14 cellular contexts compared by ENCODE assay signal in genomic region chr20:50559856-50560623, GRCh38. TPM values are rescaled to one million over a fixed set of nuclear protein-coding genes. Genes with fewer than 3 reads are reported as not detected.
DNase-seq lines count a peak whose midpoint lies in the region; ATAC-seq and TF ChIP-seq lines count a peak whose summit lies in the region.
"Had no signal": no experiment of that assay in that cellular context is flagged by ENCODE, and none has a peak within 500 bp of the region (broad histone marks: within the 10 kb centered on the region; RNA-seq: fewer than 3 reads in every experiment).

No MANE protein-coding gene starts in this region.

- no peak overlapping the region for H4K8ac ChIP-seq in trophoblast cell (ENCODE audit: low read depth, low read length)

- BruUV-seq in Panc1 (replicated peaks; lab: Mats Ljungman, UMichigan), result no TSS peak

- no peak for TF ChIP-seq CTCF in Panc1 (IDR thresholded peaks at IDR 0.05)

- H3K79me1 ChIP-seq in trophoblast cell (ENCODE audit: low read length), result peaks cover 7% of the 10 kb centered on the region

- H3K27me3 ChIP-seq in Panc1 (ENCODE audit: control insufficient read depth, insufficient read depth, low read length), result no peaks in the 10 kb centered on the region
- no peaks in the 10 kb centered on the region for H3K27me3 ChIP-seq in trophoblast cell (ENCODE audit: insufficient read depth, low read length)
- H3K27me3 ChIP-seq: testis had no signal

- H3K27ac ChIP-seq in Panc1 (ENCODE audit: low read length), result 0 out of 2 replicates have a peak overlapping the region, but pooled peaks have one; percentile 36
- H3K27ac ChIP-seq in trophoblast cell (ENCODE audit: low read depth, low read length), result no peak overlapping the region
- H3K27ac ChIP-seq: HL-60, testis had no signal

- peaks cover 61% of the 10 kb centered on the region for H3K36me3 Mint-ChIP-seq in activated CD4-positive, alpha-beta T cell treated with anti-CD3 and anti-CD28 coated beads, Interleukin-2, amount 10 ng/mL, durations not matched to agents 24 days and 14 days (ENCODE audit: low read depth)
- peaks cover 51% of the 10 kb centered on the region for H3K36me3 Mint-ChIP-seq in central memory CD8-positive, alpha-beta T cell (ENCODE audit: insufficient read depth)

- no peak overlapping the region for H3K14ac ChIP-seq in trophoblast cell (ENCODE audit: low read length)

- H3K36me3 ChIP-seq in Panc1 (ENCODE audit: control insufficient read depth, insufficient read depth, low read length), result no peaks in the 10 kb centered on the region
- peaks cover 5 to 13% of the 10 kb centered on the region in 2 experiments for H3K36me3 ChIP-seq in trophoblast cell (ENCODE audit: control insufficient read depth in 1 of 2, insufficient read depth in 2 of 2, low read length in 2 of 2)

- peaks cover 2% of the 10 kb centered on the region for H3K79me2 ChIP-seq in trophoblast cell (ENCODE audit: control insufficient read depth, insufficient read depth, low read length, poor library complexity)

- H2BK12ac ChIP-seq in trophoblast cell (ENCODE audit: low read length), result no peak overlapping the region

- CTCF ChIA-PET in Panc1 (lab: Charles Lee), result interaction anchor here (0.7 kb wide), 2 partner anchors 18 to 477 kb away, joined by 3 to 9 read pairs; no protein-coding TSS in a partner anchor

- H3K4me3 Mint-ChIP-seq in activated CD4-positive, alpha-beta T cell treated with anti-CD3 and anti-CD28 coated beads, Interleukin-2, amount 10 ng/mL, durations not matched to agents 24 days and 14 days, result no peak overlapping the region
- H3K4me3 Mint-ChIP-seq in central memory CD8-positive, alpha-beta T cell, result peak overlapping the region; percentile 50

- no peaks in the 10 kb centered on the region for H3K9me3 ChIP-seq in Panc1 (ENCODE audit: control insufficient read depth, insufficient read depth, low read depth, low read length)
- no peaks in the 10 kb centered on the region for H3K9me3 ChIP-seq in trophoblast cell (ENCODE audit: insufficient read depth, low read depth, low read length)
- H3K9me3 ChIP-seq: testis had no signal

- in situ Hi-C loops in Panc1 (cut with HindIII; ENCODE audit: low pct_unique_long_range_greater_than_20kb, low sequenced_read_pairs), result no loop called here

- POLR2A ChIA-PET in Panc1 (lab: Charles Lee), result interaction anchor here (0.7 kb wide), 2 partner anchors 39 to 47 kb away, joined by 4 read pairs; no protein-coding TSS in a partner anchor

- intact Hi-C loops in activated CD4-positive, alpha-beta T cell treated with anti-CD3 and anti-CD28 coated beads, Interleukin-2, amount 10 ng/mL, durations not matched to agents 24 days and 14 days (cut with micrococcal nuclease), result loop anchor here (2.0 to 5.0 kb wide), 3 partner anchors 13 to 448 kb away; partner anchors contain the start of gene UBE2V1
- intact Hi-C loops in Panc1 (cut with micrococcal nuclease; ENCODE audit: unreplicated experiment), result no loop called here

- H3K23ac ChIP-seq in trophoblast cell (ENCODE audit: low read length), result no peak overlapping the region

- H3K4ac ChIP-seq in trophoblast cell (ENCODE audit: low read depth, low read length), result no peak overlapping the region

- no peak overlapping the region for H3K18ac ChIP-seq in trophoblast cell (ENCODE audit: low read length)

- H3K4me1 Mint-ChIP-seq in activated CD4-positive, alpha-beta T cell treated with anti-CD3 and anti-CD28 coated beads, Interleukin-2, amount 10 ng/mL, durations not matched to agents 24 days and 14 days, result peaks cover 58% of the 10 kb centered on the region
- H3K4me1 Mint-ChIP-seq in central memory CD8-positive, alpha-beta T cell, result peaks cover 39% of the 10 kb centered on the region

- H3K4me3 ChIP-seq in Panc1 (ENCODE audit: low read depth in 2 of 2, low read length in 2 of 2) (no peak overlapping the region), trophoblast cell (ENCODE audit: low read depth, low read length) (no peak overlapping the region)
- H3K4me3 ChIP-seq: testis had no signal

- peak overlapping the region; percentile 62 for H3K27ac Mint-ChIP-seq in activated CD4-positive, alpha-beta T cell treated with anti-CD3 and anti-CD28 coated beads, Interleukin-2, amount 10 ng/mL, durations not matched to agents 24 days and 14 days
- H3K27ac Mint-ChIP-seq in central memory CD8-positive, alpha-beta T cell (ENCODE audit: low read depth), result peak overlapping the region; percentile 68

- no peak for ATAC-seq in Panc1
- no peak for ATAC-seq in central memory CD8-positive, alpha-beta T cell (replicated peaks; ENCODE audit: extremely low read depth, poor library complexity, severe bottlenecking)
- ATAC-seq in GM18505 (IDR thresholded peaks at IDR 0.05; ENCODE audit: unreplicated experiment), result no peak
- ATAC-seq: left ventricle myocardium superior had no signal

- WGBS in trophoblast cell (ENCODE audit: extremely low coverage, insufficient coverage, insufficient read length), result no CpG with 5 or more reads among the region's 8 CpGs

- no peak overlapping the region for H2BK5ac ChIP-seq in trophoblast cell (ENCODE audit: low read depth, low read length, poor library complexity)

- H2BK120ac ChIP-seq in trophoblast cell (ENCODE audit: insufficient read depth, low read length, poor library complexity), result no peak overlapping the region

- H3K9me3 Mint-ChIP-seq in activated CD4-positive, alpha-beta T cell treated with anti-CD3 and anti-CD28 coated beads, Interleukin-2, amount 10 ng/mL, durations not matched to agents 24 days and 14 days, result no peaks in the 10 kb centered on the region
- no peaks in the 10 kb centered on the region for H3K9me3 Mint-ChIP-seq in central memory CD8-positive, alpha-beta T cell

- no peak overlapping the region for H3K4me2 ChIP-seq in trophoblast cell (ENCODE audit: low read length)

- no peak overlapping the region for H2AK5ac ChIP-seq in trophoblast cell (ENCODE audit: low read length)

- no peaks in the 10 kb centered on the region for H3K27me3 Mint-ChIP-seq in activated CD4-positive, alpha-beta T cell treated with anti-CD3 and anti-CD28 coated beads, Interleukin-2, amount 10 ng/mL, durations not matched to agents 24 days and 14 days
- H3K27me3 Mint-ChIP-seq in central memory CD8-positive, alpha-beta T cell, result no peaks in the 10 kb centered on the region

- no peak overlapping the region for H4K91ac ChIP-seq in trophoblast cell (ENCODE audit: low read depth, low read length)

- DNase-seq in activated CD4-positive, alpha-beta T cell treated with anti-CD3 and anti-CD28 coated beads, Interleukin-2, amount 10 ng/mL, durations not matched to agents 24 days and 14 days, result no peak
- no peak for DNase-seq in activated CD4-positive, alpha-beta T cell treated with anti-CD3 and anti-CD28 coated beads for 1 hour
- DNase-seq in Panc1 (ENCODE audit: low read depth, low spot score) (no peak), trophoblast cell (peak; percentile 74 to 83), OCI-M1 (lab: John Stamatoyannopoulos, UW) (no peak), NCI-H345 treated with DMSO at 0.1 percent for 48 hours (lab: John Stamatoyannopoulos, UW; ENCODE audit: unreplicated experiment) (no peak)
- DNase-seq in central memory CD8-positive, alpha-beta T cell (ENCODE audit: low spot score in 2 of 2), result no peak
- DNase-seq: activated CD4-positive, CD25-positive, alpha-beta regulatory T cell treated with anti-CD3 and anti-CD28 coated beads, Interleukin-2, amount 50 U/mL, for 72 hours; activated effector memory CD4-positive, alpha-beta T cell treated with Interleukin-2 at 50 U/mL for 16 hours; left ventricle myocardium superior; small intestine had no signal

- H4K12ac ChIP-seq in trophoblast cell (ENCODE audit: low read depth, low read length), result no peak overlapping the region

- TF ChIP-seq POLR2A in GM18505 (IDR thresholded peaks at IDR 0.05; ENCODE audit: borderline replicate concordance, extremely low read depth, insufficient read depth, insufficient read length), result no peak

- no peak overlapping the region for H3K9ac ChIP-seq in trophoblast cell (ENCODE audit: low read length)

- H3K4me1 ChIP-seq in Panc1 (ENCODE audit: control insufficient read depth, insufficient read depth, low read length), result peaks cover 19% of the 10 kb centered on the region
- peaks cover 14 to 21% of the 10 kb centered on the region in 2 experiments for H3K4me1 ChIP-seq in trophoblast cell (ENCODE audit: control insufficient read depth in 1 of 2, insufficient read depth in 2 of 2, low read length in 2 of 2)

- H2AFZ ChIP-seq in trophoblast cell (ENCODE audit: insufficient read depth, low read length, poor library complexity), result no peak overlapping the region

RNA-seq across cellular contexts. Expression of gene PTPN1, which starts 49.9 kb away (rescaled TPM):
- total RNA-seq in activated CD4-positive, alpha-beta T cell treated with anti-CD3 and anti-CD28 coated beads, Interleukin-2, amount 10 ng/mL, durations not matched to agents 24 days and 14 days, result 61.4 and 62.9 TPM in 2 replicates
- total RNA-seq in Panc1 (2021; ENCODE audit: unreplicated experiment), result 42.2 TPM
- 27.3 TPM for polyA plus RNA-seq in Panc1 (2012; ENCODE audit: insufficient read length)
- polyA plus RNA-seq in trophoblast cell (2013), result 27.0 and 27.9 TPM in 2 replicates

Comparison
In these comparisons a context has a peak if more than half of its experiments do, and no peak if none do; other contexts are left out.
1. DNase-seq: peak in trophoblast cell (2 of 2); none in activated CD4-positive, alpha-beta T cell treated with anti-CD3 and anti-CD28 coated beads, Interleukin-2, amount 10 ng/mL, durations not matched to agents 24 days and 14 days (single experiment), activated CD4-positive, alpha-beta T cell treated with anti-CD3 and anti-CD28 coated beads for 1 hour (single experiment), Panc1 (single experiment), central memory CD8-positive, alpha-beta T cell (0 of 2), OCI-M1 (single experiment) and NCI-H345 treated with DMSO at 0.1 percent for 48 hours (single experiment).